ENCODE assay signal across 3 cellular contexts in genomic region chr2:207960090-207960489, GRCh38.
TF ChIP-seq lines count a peak whose summit lies in the region.

No MANE protein-coding gene starts in this region.

TF ChIP-seq in HepG2, 621 proteins besides CTCF, POLR2A, EP300 and RAD21 (continued from another document and continues in another):
- TF ChIP-seq ZBTB10 (CRISPR knock-in tag; IDR thresholded peaks at IDR 0.05; ENCODE audit: borderline replicate concordance) (no peak), ZNF609 (CRISPR knock-in tag; IDR thresholded peaks at IDR 0.05; ENCODE audit: borderline replicate concordance) (no peak), POLR2G (IDR thresholded peaks at IDR 0.05; ENCODE audit: low read depth, low read length) (no peak), ZFP36L1 (CRISPR knock-in tag; IDR thresholded peaks at IDR 0.05) (no peak), ZFY (CRISPR knock-in tag; IDR thresholded peaks at IDR 0.05) (no peak), ELF4 (CRISPR knock-in tag; IDR thresholded peaks at IDR 0.05; ENCODE audit: borderline replicate concordance) (no peak), THAP8 (CRISPR knock-in tag; IDR thresholded peaks at IDR 0.05; ENCODE audit: borderline replicate concordance) (no peak)

TF ChIP-seq in endothelial cell of umbilical vein, 7 proteins besides CTCF, POLR2A, EP300 and RAD21 (continued from another document):
- no peak for TF ChIP-seq GATA2 (IDR thresholded peaks at IDR 0.05; ENCODE audit: insufficient read depth, insufficient read length, low read depth, low read length)
- no peak for TF ChIP-seq EZH2 (IDR thresholded peaks at IDR 0.05; ENCODE audit: borderline replicate concordance, low read depth, low read length, severe bottlenecking)
- no peak for TF ChIP-seq FOS (IDR thresholded peaks at IDR 0.05; ENCODE audit: borderline replicate concordance, insufficient read depth, low read length)

TF ChIP-seq in SK-N-SH treated with all-trans-retinoic acid at 6 μM for 48 hours, 23 proteins besides CTCF, POLR2A, EP300 and RAD21 (continued from another document):
- TF ChIP-seq CSRNP3 (CRISPR knock-in tag; IDR thresholded peaks at IDR 0.05): no peak
- no peak for TF ChIP-seq ISL1 (CRISPR knock-in tag; IDR thresholded peaks at IDR 0.05)
- no peak for TF ChIP-seq ZNF565 (CRISPR knock-in tag; conservative IDR thresholded peaks at IDR 0.05; ENCODE audit: low read depth)
- no peak for TF ChIP-seq CREB5 (CRISPR knock-in tag; IDR thresholded peaks at IDR 0.05; ENCODE audit: low read depth)
- no peak for TF ChIP-seq CSDC2 (CRISPR knock-in tag; IDR thresholded peaks at IDR 0.05)
